Comparison of ENCODE assay signal across 8 cellular contexts in the genomic region with DNA sequence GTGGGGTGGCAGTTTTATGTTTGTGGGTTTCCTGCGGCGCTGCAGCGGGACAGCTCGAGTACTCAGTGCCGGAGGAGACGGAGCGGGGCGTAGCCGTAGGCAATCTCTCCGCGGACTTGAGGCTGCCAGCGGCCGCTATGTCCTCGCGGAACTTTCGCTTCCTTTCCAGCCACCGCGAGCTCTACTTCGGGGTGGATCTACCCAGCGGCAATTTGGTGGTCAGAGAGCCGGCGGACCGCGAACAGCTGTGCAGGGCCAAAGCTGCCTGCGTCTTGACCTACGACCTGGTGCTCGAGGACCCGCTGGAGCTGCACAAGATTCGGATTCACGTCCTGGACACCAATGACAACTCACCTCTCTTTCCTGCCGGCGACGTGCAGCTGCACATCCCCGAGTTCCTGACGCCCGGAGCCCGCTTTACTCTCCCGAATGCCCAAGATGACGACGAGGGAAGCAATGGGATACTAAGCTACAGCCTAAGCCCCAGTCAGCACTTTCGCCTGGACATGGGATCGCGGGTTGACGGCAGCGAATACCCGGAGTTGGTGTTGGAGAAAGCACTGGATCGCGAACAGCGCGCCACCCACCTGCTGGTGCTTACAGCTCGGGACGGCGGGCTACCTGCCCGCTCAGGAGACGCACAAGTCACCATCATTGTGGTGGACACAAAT. TPM values are rescaled to one million over a fixed set of nuclear protein-coding genes. Genes with fewer than 3 reads are reported as not detected.
A peak's percentile ranks its signal among the peaks of the same experiment; 100 is the strongest.
DNase-seq lines count a peak whose midpoint lies in the region; ATAC-seq, FAIRE-seq and TF ChIP-seq lines count a peak whose summit lies in the region.

No MANE protein-coding gene starts in this region.

- H3K4me3 ChIP-seq in keratinocyte (ENCODE audit: control insufficient read depth in 2 of 3, extremely low read depth in 1 of 3, insufficient read depth in 2 of 3, low read depth in 1 of 3, low read length in 3 of 3) (peak overlapping the region; percentile 36 to 62 (median 55)), stomach smooth muscle (ENCODE audit: low read length in 2 of 2) (peak overlapping the region; percentile 73 to 75), OCI-LY7 (ENCODE audit: low read depth, low read length, poor library complexity, severe bottlenecking) (no peak overlapping the region)

- H3K9me3 ChIP-seq in keratinocyte (ENCODE audit: control insufficient read depth, low read depth, low read length) (peaks cover 6% of the 10 kb centered on the region), stomach smooth muscle (ENCODE audit: control insufficient read depth in 2 of 2, low read length in 2 of 2) (no peaks in the 10 kb centered on the region), OCI-LY7 (ENCODE audit: low read length) (no peaks in the 10 kb centered on the region)

- H3K9me2 ChIP-seq in OCI-LY7 (ENCODE audit: insufficient read depth, low read length) = no peaks in the 10 kb centered on the region

- H3K27ac ChIP-seq in keratinocyte (ENCODE audit: control insufficient read depth, insufficient read depth, low read length) = no peak overlapping the region
- no peak overlapping the region for H3K27ac ChIP-seq in stomach smooth muscle (ENCODE audit: low read length)
- H3K27ac ChIP-seq in OCI-LY7 (ENCODE audit: low read depth, low read length, poor library complexity, severe bottlenecking) = no peak overlapping the region

- ATAC-seq in GM21360 (IDR thresholded peaks at IDR 0.05; ENCODE audit: unreplicated experiment) = no peak

- BruUV-seq in OCI-LY7 (replicated peaks; lab: Mats Ljungman, UMichigan) = no TSS peak

- H3K79me2 ChIP-seq in keratinocyte (ENCODE audit: control insufficient read depth, insufficient read depth, low read length) (no peaks in the 10 kb centered on the region), OCI-LY7 (ENCODE audit: insufficient read depth, low read depth, low read length) (no peaks in the 10 kb centered on the region)

- H2AFZ ChIP-seq in keratinocyte (ENCODE audit: control insufficient read depth, low read length) (peak overlapping the region; percentile 72), OCI-LY7 (ENCODE audit: low read length) (no peak overlapping the region)

- H3K36me3 Mint-ChIP-seq in brain = peaks cover 24% of the 10 kb centered on the region

- peaks cover 24% of the 10 kb centered on the region for H3K4me1 Mint-ChIP-seq in brain

- H3K9me3 Mint-ChIP-seq in brain = no peaks in the 10 kb centered on the region

- H4K20me1 ChIP-seq in keratinocyte (ENCODE audit: control insufficient read depth, extremely low read depth, insufficient read depth, low read length) = no peaks in the 10 kb centered on the region
- H4K20me1 ChIP-seq in OCI-LY7 (ENCODE audit: insufficient read depth, low read length) = no peaks in the 10 kb centered on the region

- no peak overlapping the region for H3K9ac ChIP-seq in keratinocyte (ENCODE audit: control insufficient read depth, extremely low read depth, insufficient read depth, low read length)
- H3K9ac ChIP-seq in stomach smooth muscle (ENCODE audit: low read length in 2 of 2) = no peak overlapping the region

- H3K27me3 Mint-ChIP-seq in brain = peaks cover 5% of the 10 kb centered on the region

- no peaks in the 10 kb centered on the region for H3K36me3 ChIP-seq in keratinocyte (ENCODE audit: control insufficient read depth in 2 of 2, extremely low read depth in 1 of 2, insufficient read depth in 2 of 2, low read length in 2 of 2)
- H3K36me3 ChIP-seq in stomach smooth muscle (ENCODE audit: control insufficient read depth in 2 of 2, insufficient read depth in 2 of 2, low read length in 2 of 2) = no peaks in the 10 kb centered on the region
- H3K36me3 ChIP-seq in OCI-LY7 (ENCODE audit: insufficient read depth, low read length) = no peaks in the 10 kb centered on the region

- no peaks in the 10 kb centered on the region for H3K9me1 ChIP-seq in keratinocyte (ENCODE audit: control insufficient read depth, extremely low read depth, insufficient read depth, low read length)

- dilution Hi-C loops in keratinocyte (cut with MboI; ENCODE audit: extremely low pct_ligation_motif_present, low sequenced_read_pairs) = no loop called here

- CTCF ChIA-PET in OCI-LY7 (lab: Charles Lee; ENCODE audit: unreplicated experiment) = no interaction called here

- no peak for FAIRE-seq in keratinocyte (lab: Jason Lieb, UNC)

- TF ChIP-seq CTCF in brain (conservative IDR thresholded peaks at IDR 0.05) = no peak
- TF ChIP-seq CTCF in keratinocyte (optimal IDR thresholded peaks at IDR 0.05 in 1 of 3, IDR thresholded peaks at IDR 0.05 in 1 of 3, conservative IDR thresholded peaks at IDR 0.05 in 1 of 3; ENCODE audit: extremely low read depth in 1 of 3, insufficient read depth in 2 of 3, low read length in 3 of 3) = no peak
- TF ChIP-seq CTCF in OCI-LY7 (conservative IDR thresholded peaks at IDR 0.05; ENCODE audit: low read length) = no peak

- DNase-seq in NCI-H748 (lab: John Stamatoyannopoulos, UW; ENCODE audit: unreplicated experiment) (peak; percentile 78), NCI-H748 treated with DMSO at 0.1 percent for 48 hours (lab: John Stamatoyannopoulos, UW) (no peak), keratinocyte (ENCODE audit: low read depth, low spot score) (no peak), HUDEP-2 (lab: John Stamatoyannopoulos, UW; ENCODE audit: unreplicated experiment in 76 of 76) (no peak), OCI-LY7 (ENCODE audit: low spot score) (no peak)

- H3K27ac Mint-ChIP-seq in brain = peak overlapping the region in 3 of 5 experiments; percentile 59 to 72 (median 62)

- H3K4me3 Mint-ChIP-seq in brain = peak overlapping the region; percentile 86 to 90 (median 88)

- intact Hi-C loops in OCI-LY7 (cut with micrococcal nuclease; ENCODE audit: unreplicated experiment) = no loop called here

- H3K27me3 ChIP-seq in keratinocyte (ENCODE audit: control insufficient read depth, extremely low read depth, insufficient read depth, low read length) (peaks cover 25% of the 10 kb centered on the region), stomach smooth muscle (ENCODE audit: control insufficient read depth in 1 of 2, insufficient read depth in 2 of 2, low read length in 2 of 2) (peaks cover 25 to 30% of the 10 kb centered on the region in 2 donors)

- H3K4me1 ChIP-seq in keratinocyte (ENCODE audit: control insufficient read depth, extremely low read depth, insufficient read depth, low read length) = peaks cover 3% of the 10 kb centered on the region
- peaks cover 19% of the 10 kb centered on the region for H3K4me1 ChIP-seq in stomach smooth muscle (ENCODE audit: control insufficient read depth, insufficient read depth, low read length)
- H3K4me1 ChIP-seq in OCI-LY7 (ENCODE audit: insufficient read depth, low read length, poor library complexity, severe bottlenecking) = no peaks in the 10 kb centered on the region

- POLR2A ChIA-PET in OCI-LY7 (lab: Charles Lee) = no interaction called here

- peak overlapping the region; percentile 69 for H3K4me2 ChIP-seq in keratinocyte (ENCODE audit: control insufficient read depth, extremely low read depth, insufficient read depth, low read depth, low read length)
- no peak overlapping the region for H3K4me2 ChIP-seq in OCI-LY7 (ENCODE audit: low read length)

RNA-seq across cellular contexts. Expression of gene PCDHAC1, which starts 0.9 kb away (rescaled TPM):
- polyA plus RNA-seq in brain (ENCODE audit: insufficient read depth, low read depth, low replicate concordance) (0.81 TPM), keratinocyte (0.14 to 0.64 TPM (median 0.45 TPM) in 3 replicates)
- not detected for polyA plus RNA-seq in keratinocyte (2011; ENCODE audit: low read depth)
- polyA plus RNA-seq in keratinocyte (2011; cell fraction: cytosol; rRNA removed) = 0.17 and 0.36 TPM in 2 replicates
- 1.2 and 1.3 TPM in 2 replicates for polyA plus RNA-seq in keratinocyte (2011; cell fraction: nucleus; rRNA removed)
- polyA plus RNA-seq in keratinocyte (2012; ENCODE audit: low replicate concordance) = 0.16 and 0.17 TPM in 2 replicates
- 0.39 to 0.99 TPM (median 0.48 TPM) in 3 replicates for polyA minus RNA-seq in keratinocyte
- polyA minus RNA-seq in keratinocyte (2011; cell fraction: cytosol; rRNA and poly(A)+ RNA removed) = not detected
- polyA minus RNA-seq in keratinocyte (2011; cell fraction: nucleus; rRNA and poly(A)+ RNA removed) = 2.4 and 4.1 TPM in 2 replicates
- total RNA-seq in OCI-LY7 (2014; rRNA removed; shearing (Covaris generic)) = not detected in 2 replicates
- not detected in 2 replicates for total RNA-seq in OCI-LY7 (2022)

RNA-seq across cellular contexts. Expression of gene PCDHAC2, which starts 39.2 kb away (rescaled TPM):
- polyA plus RNA-seq in brain (ENCODE audit: insufficient read depth, low read depth, low replicate concordance) = 1.8 TPM
- polyA plus RNA-seq in keratinocyte = 1.2 to 2.1 TPM (median 1.9 TPM) in 3 replicates
- not detected for polyA plus RNA-seq in keratinocyte (2011; ENCODE audit: low read depth)
- 0.82 and 0.94 TPM in 2 replicates for polyA plus RNA-seq in keratinocyte (2011; cell fraction: cytosol; rRNA removed)
- 2.4 and 2.5 TPM in 2 replicates for polyA plus RNA-seq in keratinocyte (2011; cell fraction: nucleus; rRNA removed)
- polyA plus RNA-seq in keratinocyte (2012; ENCODE audit: low replicate concordance) = 0.11 and 1.2 TPM in 2 replicates
- polyA minus RNA-seq in keratinocyte = 2.4 to 5.5 TPM (median 4.9 TPM) in 3 replicates
- polyA minus RNA-seq in keratinocyte (2011; cell fraction: cytosol; rRNA and poly(A)+ RNA removed) = 3.5 TPM
- 6.6 and 8.5 TPM in 2 replicates for polyA minus RNA-seq in keratinocyte (2011; cell fraction: nucleus; rRNA and poly(A)+ RNA removed)
- not detected in 2 replicates for total RNA-seq in OCI-LY7 (2014; rRNA removed; shearing (Covaris generic))
- not detected in 2 replicates for total RNA-seq in OCI-LY7 (2022)

RNA-seq across cellular contexts. Expression of gene PCDHA13, which starts 45.1 kb away (rescaled TPM):
- polyA plus RNA-seq in brain (ENCODE audit: insufficient read depth, low read depth, low replicate concordance) (0.36 TPM), keratinocyte (0.04 to 0.12 TPM in 2 of 3 replicates, not detected in the other)
- polyA plus RNA-seq in keratinocyte (2011; ENCODE audit: low read depth) = not detected
- 0.01 TPM in 1 of 2 replicates, not detected in the other for polyA plus RNA-seq in keratinocyte (2011; cell fraction: cytosol; rRNA removed)
- 0.13 and 0.35 TPM in 2 replicates for polyA plus RNA-seq in keratinocyte (2011; cell fraction: nucleus; rRNA removed)
- 0.05 TPM in 1 of 2 replicates, not detected in the other for polyA plus RNA-seq in keratinocyte (2012; ENCODE audit: low replicate concordance)
- polyA minus RNA-seq in keratinocyte = 0.38 to 0.43 TPM in 2 of 3 replicates, not detected in the other
- not detected for polyA minus RNA-seq in keratinocyte (2011; cell fraction: cytosol; rRNA and poly(A)+ RNA removed)
- 0.32 and 0.62 TPM in 2 replicates for polyA minus RNA-seq in keratinocyte (2011; cell fraction: nucleus; rRNA and poly(A)+ RNA removed)
- not detected in 2 replicates for total RNA-seq in OCI-LY7 (2014; rRNA removed; shearing (Covaris generic))
- not detected in 2 replicates for total RNA-seq in OCI-LY7 (2022)

RNA-seq across cellular contexts. Expression of gene PCDHA12, which starts 51.9 kb away (rescaled TPM):
- 0.66 TPM for polyA plus RNA-seq in brain (ENCODE audit: insufficient read depth, low read depth, low replicate concordance)
- 0.04 to 0.40 TPM (median 0.07 TPM) in 3 replicates for polyA plus RNA-seq in keratinocyte
- not detected for polyA plus RNA-seq in keratinocyte (2011; ENCODE audit: low read depth)
- polyA plus RNA-seq in keratinocyte (2011; cell fraction: cytosol; rRNA removed) = 0.04 TPM in 2 replicates
- polyA plus RNA-seq in keratinocyte (2011; cell fraction: nucleus; rRNA removed) = 0.56 and 0.61 TPM in 2 replicates
- 0.04 and 0.06 TPM in 2 replicates for polyA plus RNA-seq in keratinocyte (2012; ENCODE audit: low replicate concordance)
- polyA minus RNA-seq in keratinocyte = 0.64 to 1.1 TPM in 2 of 3 replicates, not detected in the other
- 0.38 TPM for polyA minus RNA-seq in keratinocyte (2011; cell fraction: cytosol; rRNA and poly(A)+ RNA removed)
- 1.6 and 1.9 TPM in 2 replicates for polyA minus RNA-seq in keratinocyte (2011; cell fraction: nucleus; rRNA and poly(A)+ RNA removed)
- not detected in 2 replicates for total RNA-seq in OCI-LY7 (2014; rRNA removed; shearing (Covaris generic))
- not detected in 2 replicates for total RNA-seq in OCI-LY7 (2022)

RNA-seq across cellular contexts. Expression of gene PCDHA11, which starts 58.3 kb away (rescaled TPM):
- 17.7 TPM for polyA plus RNA-seq in brain (ENCODE audit: insufficient read depth, low read depth, low replicate concordance)
- polyA plus RNA-seq in keratinocyte = 0.12 to 0.28 TPM in 2 of 3 replicates, not detected in the other
- not detected for polyA plus RNA-seq in keratinocyte (2011; ENCODE audit: low read depth)
- polyA plus RNA-seq in keratinocyte (2011; cell fraction: cytosol; rRNA removed) = 0.13 TPM in 1 of 2 replicates, not detected in the other
- polyA plus RNA-seq in keratinocyte (2011; cell fraction: nucleus; rRNA removed) = 0.11 and 0.14 TPM in 2 replicates
- polyA plus RNA-seq in keratinocyte (2012; ENCODE audit: low replicate concordance) = not detected in 2 replicates
- 0.33 to 0.96 TPM (median 0.64 TPM) in 3 replicates for polyA minus RNA-seq in keratinocyte
- not detected for polyA minus RNA-seq in keratinocyte (2011; cell fraction: cytosol; rRNA and poly(A)+ RNA removed)
- 1.9 and 2.4 TPM in 2 replicates for polyA minus RNA-seq in keratinocyte (2011; cell fraction: nucleus; rRNA and poly(A)+ RNA removed)
- total RNA-seq in OCI-LY7 (2014; rRNA removed; shearing (Covaris generic)) = not detected in 2 replicates
- total RNA-seq in OCI-LY7 (2022) = not detected in 2 replicates
